ENCODE assay signal across 23 cellular contexts in genomic region chrX:110135618-110136017, GRCh38.
A peak's percentile ranks its signal among the peaks of the same experiment; 100 is the strongest.
DNase-seq lines count a peak whose midpoint lies in the region; ATAC-seq, FAIRE-seq and TF ChIP-seq lines count a peak whose summit lies in the region.
"Had no signal": no experiment of that assay in that cellular context is flagged by ENCODE, and none has a peak within 500 bp of the region (broad histone marks: within the 10 kb centered on the region; RNA-seq: fewer than 3 reads in every experiment).

No MANE protein-coding gene starts in this region.

- no peak overlapping the region for H3K9ac ChIP-seq in K562 (ENCODE audit: insufficient read depth in 1 of 2, low read depth in 2 of 2, low read length in 2 of 2)
- no peak overlapping the region for H3K9ac ChIP-seq in kidney (ENCODE audit: low read length in 2 of 2)

- no peaks in the 10 kb centered on the region for H3K9me1 ChIP-seq in K562 (ENCODE audit: control insufficient read depth, insufficient read depth, low read length)

- H3K27ac ChIP-seq in HL-60 (replicated peaks) (peak overlapping the region; percentile 18; the same call in 1 of the 2 replicates), K562 (ENCODE audit: extremely low read depth, low read depth, low read length) (0 out of 3 replicates have a peak overlapping the region, but pooled peaks have one; percentile 22), kidney (ENCODE audit: low read depth in 2 of 2, low read length in 2 of 2) (no peak overlapping the region)

- H4K20me1 ChIP-seq in K562 (replicated peaks; ENCODE audit: control insufficient read depth, insufficient read depth, low read length) = no peaks in the 10 kb centered on the region

- H3K79me2 ChIP-seq in K562 (ENCODE audit: control insufficient read depth, insufficient read depth, low read length) = no peaks in the 10 kb centered on the region; the same call in 1 of the 3 replicates

- FAIRE-seq in K562 (lab: Jason Lieb, UNC) (peak; percentile 11), kidney (lab: Jason Lieb, UNC) (peak; percentile 84)
- FAIRE-seq: GM12892, H54, HepG2 had no signal

- intact Hi-C loops in K562 (cut with micrococcal nuclease) = no loop called here
- intact Hi-C loops in kidney (cut with DNase I) = no loop called here

- no peak for TF ChIP-seq POLR2A in K562 (conservative IDR thresholded peaks at IDR 0.05)

- H3K4me3 ChIP-seq in HL-60 (replicated peaks; ENCODE audit: insufficient read depth, low read length) = no peak overlapping the region
- no peak overlapping the region for H3K4me3 ChIP-seq in K562
- H3K4me3 ChIP-seq in kidney (ENCODE audit: low read length in 2 of 2) = no peak overlapping the region

- TF ChIP-seq EP300 in K562 (IDR thresholded peaks at IDR 0.05; ENCODE audit: low read length) = no peak

- POLR2A ChIA-PET in K562 (lab: Yijun Ruan, JAX) = no interaction called here

- DNase-seq in HL-60 (ENCODE audit: low read depth in 1 of 2, low spot score in 1 of 2) (no peak), NOMO-1 treated with DMSO at 0.1 percent for 48 hours (lab: John Stamatoyannopoulos, UW; ENCODE audit: unreplicated experiment) (peak; percentile 54), K562 (ENCODE audit: extremely low read depth in 1 of 4, low spot score in 3 of 4) (no peak), kidney (no peak), superior temporal gyrus (ENCODE audit: extremely low spot score) (no peak), NCI-H510A (lab: John Stamatoyannopoulos, UW) (no peak)
- DNase-seq: Calu3; CD4-positive, alpha-beta memory T cell; DMS53; HFFc6; NCI-H1092 treated with DMSO at 0.1 percent for 48 hours; NCI-H146; NCI-H2081; NCI-H446 treated with DMSO at 0.1 percent for 48 hours; NK-92 treated with Interleukin-12 subunit alpha and Interleukin-12 subunit beta, amount 100 ng/mL, for 24 hours; PC-3; RPMI8226; SHP77 treated with DMSO at 0.1 percent for 48 hours had no signal

- no peak overlapping the region for H2AFZ ChIP-seq in K562 (ENCODE audit: low read depth, low read length)

- H3K9me3 ChIP-seq in K562 (replicated peaks; ENCODE audit: control insufficient read depth, insufficient read depth, low read depth, low read length) = no peaks in the 10 kb centered on the region; the same call in 1 of the 2 replicates
- no peaks in the 10 kb centered on the region for H3K9me3 ChIP-seq in kidney (ENCODE audit: control insufficient read depth in 1 of 2, low read length in 2 of 2)

- H3K27me3 ChIP-seq in HL-60 (ENCODE audit: insufficient read depth, poor library complexity, severe bottlenecking) (no peaks in the 10 kb centered on the region), K562 (ENCODE audit: control insufficient read depth in 2 of 2, insufficient read depth in 2 of 2, low read length in 2 of 2) (no peaks in the 10 kb centered on the region)

- H3K36me3 ChIP-seq in K562 (ENCODE audit: control insufficient read depth, insufficient read depth, low read length) (peaks cover 9% of the 10 kb centered on the region; the same call in 2 of the 3 replicates), kidney (ENCODE audit: control insufficient read depth in 1 of 2, insufficient read depth in 2 of 2, low read length in 2 of 2) (no peaks in the 10 kb centered on the region)

- peaks cover 0 to 4% of the 10 kb centered on the region in 2 experiments; a peak in 2 of 5 replicates for H3K4me1 ChIP-seq in K562 (replicated peaks in 1 of 2; ENCODE audit: control insufficient read depth in 2 of 2, insufficient read depth in 2 of 2, low read length in 2 of 2)
- no peaks in the 10 kb centered on the region for H3K4me1 ChIP-seq in kidney (ENCODE audit: control insufficient read depth in 1 of 2, insufficient read depth in 1 of 2, low read depth in 1 of 2, low read length in 2 of 2)

- H3K4me2 ChIP-seq in K562 (ENCODE audit: insufficient read depth, low read length) = no peak overlapping the region

- TF ChIP-seq RAD21 in K562 (CRISPR knock-in tag; conservative IDR thresholded peaks at IDR 0.05 in 1 of 2, IDR thresholded peaks at IDR 0.05 in 1 of 2) = no peak

- in situ Hi-C loops in K562 (cut with MboI) = no loop called here

- CTCF ChIA-PET in K562 (lab: Yijun Ruan, JAX; ENCODE audit: low intra/inter-chr PET ratio) = no interaction called here

- ATAC-seq in K562 (peak; percentile 60; the same call in 2 of the 3 replicates), GM18907 (IDR thresholded peaks at IDR 0.05; ENCODE audit: unreplicated experiment) (no peak), HG02759 (IDR thresholded peaks at IDR 0.05; ENCODE audit: unreplicated experiment) (no peak)
- ATAC-seq: HepG2, PC-3 had no signal

- TF ChIP-seq CTCF in HL-60 (IDR thresholded peaks at IDR 0.05; ENCODE audit: insufficient read depth, low read length) (no peak), K562 (IDR thresholded peaks at IDR 0.05 in 2 of 3, conservative IDR thresholded peaks at IDR 0.05 in 1 of 3; ENCODE audit: insufficient read depth in 2 of 3, low read depth in 1 of 3, low read length in 3 of 3) (no peak), kidney (IDR thresholded peaks at IDR 0.05; ENCODE audit: borderline replicate concordance, extremely low read depth, insufficient read depth) (no peak)

- BruUV-seq in K562 (replicated peaks; lab: Mats Ljungman, UMichigan) = no TSS peak

- WGBS in K562 (ENCODE audit: insufficient coverage, low coverage, missing lambda C conversion rate) = 41% methylated on average over 1 of the region's 1 CpG

TF ChIP-seq in K562, 482 proteins besides CTCF, POLR2A, EP300 and RAD21 (continues in another document):
- TF ChIP-seq HCFC1 (IDR thresholded peaks at IDR 0.05; ENCODE audit: low read depth, low read length) (no peak), ARID1B (IDR thresholded peaks at IDR 0.05) (no peak), TAL1 (IDR thresholded peaks at IDR 0.05) (no peak), ZNF316 (IDR thresholded peaks at IDR 0.05) (peak; percentile 93), JUNB (CRISPR knock-in tag; conservative IDR thresholded peaks at IDR 0.05) (no peak), CCAR2 (IDR thresholded peaks at IDR 0.05; ENCODE audit: low read depth, low read length) (no peak), CBFA2T3 (IDR thresholded peaks at IDR 0.05) (no peak), HLTF (IDR thresholded peaks at IDR 0.05) (no peak), ZBTB17 (CRISPR knock-in tag; IDR thresholded peaks at IDR 0.05) (no peak), SLC30A9 (CRISPR knock-in tag; IDR thresholded peaks at IDR 0.05) (no peak), EZH2 (IDR thresholded peaks at IDR 0.05; ENCODE audit: borderline replicate concordance, low read depth, low read length) (no peak), ZNF184 (CRISPR knock-in tag; IDR thresholded peaks at IDR 0.05) (no peak), NR4A1 (CRISPR knock-in tag; IDR thresholded peaks at IDR 0.05) (no peak), NR4A1 (tag; IDR thresholded peaks at IDR 0.05) (no peak), ADNP (tag; IDR thresholded peaks at IDR 0.05) (no peak), ZNF507 (tag; conservative IDR thresholded peaks at IDR 0.05) (no peak), NFE2L1 (tag; IDR thresholded peaks at IDR 0.05; ENCODE audit: borderline replicate concordance, low read depth) (peak; percentile 47; the same call in 1 of the 2 replicates), MTA3 (IDR thresholded peaks at IDR 0.05; ENCODE audit: borderline replicate concordance) (no peak), SIN3B (IDR thresholded peaks at IDR 0.05; ENCODE audit: low read depth) (no peak), ZMIZ1 (IDR thresholded peaks at IDR 0.05; ENCODE audit: low read depth in 2 of 2, low read length in 2 of 2) (no peak), MAFK (IDR thresholded peaks at IDR 0.05; ENCODE audit: low read length) (peak; percentile 69; the same call in 1 of the 2 replicates), SIN3A (IDR thresholded peaks at IDR 0.05; ENCODE audit: borderline replicate concordance in 2 of 2, control insufficient read depth in 1 of 2, low read depth in 2 of 2, low read length in 2 of 2) (no peak), TCFL5 (CRISPR knock-in tag; conservative IDR thresholded peaks at IDR 0.05) (no peak), STAT5A (IDR thresholded peaks at IDR 0.05; ENCODE audit: borderline replicate concordance, low read length) (no peak), ZNF668 (CRISPR knock-in tag; IDR thresholded peaks at IDR 0.05) (no peak), SAFB (IDR thresholded peaks at IDR 0.05; ENCODE audit: borderline replicate concordance, low read depth, low read length) (no peak)

Comparison
In these comparisons a context has a peak if more than half of its experiments do, and no peak if none do; other contexts are left out.
1. H3K27ac ChIP-seq: peak in HL-60 (single experiment) and K562 (single experiment); none in kidney (0 of 2).